20 cellular contexts compared by ENCODE assay signal in genomic region chr14:50816419-50817047, GRCh38. TPM values are rescaled to one million over a fixed set of nuclear protein-coding genes. Genes with fewer than 3 reads are reported as not detected.
DNase-seq lines count a peak whose midpoint lies in the region; ATAC-seq, FAIRE-seq and TF ChIP-seq lines count a peak whose summit lies in the region.
"Had no signal": no experiment of that assay in that cellular context is flagged by ENCODE, and none has a peak within 500 bp of the region (broad histone marks: within the 10 kb centered on the region; RNA-seq: fewer than 3 reads in every experiment).

No MANE protein-coding gene starts in this region.

- TF ChIP-seq RAD21 in HCT116 (IDR thresholded peaks at IDR 0.05; ENCODE audit: low read depth), result no peak

- CTCF ChIA-PET in HCT116 (lab: Charles Lee), result no interaction called here

- H3K9me3 ChIP-seq in CD4-positive, CD25-positive, alpha-beta regulatory T cell (ENCODE audit: control insufficient read depth in 2 of 2, low read length in 2 of 2), result no peaks in the 10 kb centered on the region
- H3K9me3 ChIP-seq in HCT116 (ENCODE audit: control insufficient read depth in 1 of 2, insufficient read depth in 1 of 2, low read depth in 1 of 2, low read length in 2 of 2), result no peaks in the 10 kb centered on the region
- H3K9me3 ChIP-seq in astrocyte (ENCODE audit: insufficient read depth, low read depth, low read length), result no peaks in the 10 kb centered on the region
- H3K9me3 ChIP-seq in mesenchymal stem cell (ENCODE audit: control insufficient read depth, low read length), result no peaks in the 10 kb centered on the region
- no peaks in the 10 kb centered on the region for H3K9me3 ChIP-seq in endodermal cell (ENCODE audit: control insufficient read depth, low read length)
- no peaks in the 10 kb centered on the region for H3K9me3 ChIP-seq in pancreas
- H3K9me3 ChIP-seq: suprapubic skin had no signal

- no peak for FAIRE-seq in astrocyte (lab: Jason Lieb, UNC)
- no peak for FAIRE-seq in pancreas (lab: Jason Lieb, UNC)
- FAIRE-seq: GM12878, GM19239, H54 had no signal

- H3K79me2 ChIP-seq in HCT116 (ENCODE audit: insufficient read depth, low read length) (peaks cover 42% of the 10 kb centered on the region), astrocyte (ENCODE audit: insufficient read depth, low read length) (peaks cover 41% of the 10 kb centered on the region)

- H4K20me1 ChIP-seq in HCT116 (ENCODE audit: insufficient read depth) (no peaks in the 10 kb centered on the region), astrocyte (ENCODE audit: insufficient read depth, low read length) (peaks cover 52% of the 10 kb centered on the region)

- H3K4me3 ChIP-seq in CD4-positive, CD25-positive, alpha-beta regulatory T cell (ENCODE audit: low read depth, low read length), result no peak overlapping the region
- H3K4me3 ChIP-seq in HCT116 (replicated peaks in 1 of 2; ENCODE audit: low read depth in 1 of 2, low read length in 2 of 2) (no peak overlapping the region), astrocyte (ENCODE audit: insufficient read depth, low read depth, low read length) (no peak overlapping the region), mesenchymal stem cell (ENCODE audit: insufficient read depth in 1 of 2, low read depth in 1 of 2, low read length in 2 of 2) (no peak overlapping the region), endodermal cell (ENCODE audit: low read length) (no peak overlapping the region), pancreas (no peak overlapping the region)
- H3K4me3 ChIP-seq: GM12878, suprapubic skin had no signal

- H3K4me1 Mint-ChIP-seq in CD4-positive, CD25-positive, alpha-beta regulatory T cell, result peaks cover 32 to 78% (median 63%) of the 10 kb centered on the region in 4 donors
- H3K4me1 Mint-ChIP-seq in astrocyte (ENCODE audit: low read depth, unreplicated experiment) (peaks cover 18% of the 10 kb centered on the region), endodermal cell (peaks cover 6% of the 10 kb centered on the region)

- no peak overlapping the region for H3K27ac ChIP-seq in CD4-positive, CD25-positive, alpha-beta regulatory T cell (ENCODE audit: insufficient read depth, low read length, poor library complexity, severe bottlenecking)
- H3K27ac ChIP-seq in HCT116 (ENCODE audit: low read depth, low read length), result no peak overlapping the region
- no peak overlapping the region for H3K27ac ChIP-seq in astrocyte (ENCODE audit: low read depth, low read length)
- peak overlapping the region; percentile 57 for H3K27ac ChIP-seq in mesenchymal stem cell (ENCODE audit: low read length, poor library complexity, severe bottlenecking)
- H3K27ac ChIP-seq in endodermal cell (ENCODE audit: low read depth, low read length), result no peak overlapping the region
- no peak overlapping the region for H3K27ac ChIP-seq in pancreas
- H3K27ac ChIP-seq: suprapubic skin had no signal

- RAD21 ChIA-PET in HCT116 (lab: Charles Lee; ENCODE audit: low non-redundant PET in 1 of 2, low total read pairs in 2 of 2, uncharacterized antibody in 2 of 2, unreplicated experiment in 2 of 2), result no interaction called here

- H3K4me3 Mint-ChIP-seq in CD4-positive, CD25-positive, alpha-beta regulatory T cell, result no peak overlapping the region
- H3K4me3 Mint-ChIP-seq in astrocyte (ENCODE audit: unreplicated experiment), result no peak overlapping the region
- H3K4me3 Mint-ChIP-seq in endodermal cell, result no peak overlapping the region
- H3K4me3 Mint-ChIP-seq: activated CD4-positive, alpha-beta memory T cell treated with anti-CD3 and anti-CD28 coated beads, Interleukin-2, amount 10 ng/mL, durations not matched to agents 7 days and 5 days; mesothelial cell of epicardium had no signal

- TF ChIP-seq POLR2A in HCT116 (IDR thresholded peaks at IDR 0.05; ENCODE audit: borderline replicate concordance, extremely low read depth, insufficient read depth, insufficient read length), result no peak

- peak overlapping the region; percentile 79 to 84 (median 80) for H3K27ac Mint-ChIP-seq in CD4-positive, CD25-positive, alpha-beta regulatory T cell
- peak overlapping the region; percentile 82 for H3K27ac Mint-ChIP-seq in astrocyte (ENCODE audit: unreplicated experiment)
- no peak overlapping the region for H3K27ac Mint-ChIP-seq in endodermal cell
- H3K27ac Mint-ChIP-seq: activated CD4-positive, alpha-beta memory T cell treated with anti-CD3 and anti-CD28 coated beads, Interleukin-2, amount 10 ng/mL, durations not matched to agents 7 days and 5 days; mesothelial cell of epicardium had no signal

- 38% methylated on average over 5 of the region's 6 CpGs for WGBS in mesenchymal stem cell
- WGBS in endodermal cell (ENCODE audit: insufficient coverage in 1 of 2, insufficient read length in 1 of 2), 2 experiments, result 70 to 77% methylated on average over 5 to 6 of the region's 6 CpGs
- 61 to 68% methylated on average over 6 of the region's 6 CpGs for WGBS in pancreas, 2 donors

- no peak overlapping the region for H3K14ac ChIP-seq in mesenchymal stem cell (ENCODE audit: low read length in 2 of 2)

- peaks cover 0 to 11% (median 0%) of the 10 kb centered on the region in 7 donors for H3K9me3 Mint-ChIP-seq in CD4-positive, CD25-positive, alpha-beta regulatory T cell
- H3K9me3 Mint-ChIP-seq in astrocyte (ENCODE audit: unreplicated experiment) (peaks cover 2% of the 10 kb centered on the region), endodermal cell (peaks cover 13% of the 10 kb centered on the region)

- H2AFZ ChIP-seq in HCT116 (ENCODE audit: low read depth, low read length, poor library complexity, severe bottlenecking) (no peak overlapping the region), astrocyte (ENCODE audit: low read depth, low read length) (no peak overlapping the region), mesenchymal stem cell (ENCODE audit: low read depth, low read length) (no peak overlapping the region)

- intact Hi-C loops in HCT116 (cut with micrococcal nuclease) (no loop called here), pancreas (cut with DNase I) (no loop called here)

- no peaks in the 10 kb centered on the region for H3K9me2 ChIP-seq in HCT116 (ENCODE audit: insufficient read depth)

- H4K8ac ChIP-seq in mesenchymal stem cell (ENCODE audit: low read length), result no peak overlapping the region

- peak overlapping the region in 1 of 2 experiments; percentile 11 for H2BK12ac ChIP-seq in mesenchymal stem cell (ENCODE audit: low read length in 2 of 2)

- H3K4me1 ChIP-seq in CD4-positive, CD25-positive, alpha-beta regulatory T cell (ENCODE audit: control insufficient read depth, insufficient read depth, low read length, poor library complexity, severe bottlenecking), result peaks cover 41% of the 10 kb centered on the region
- H3K4me1 ChIP-seq in HCT116 (ENCODE audit: control insufficient read depth in 1 of 2, insufficient read depth in 2 of 2, low read length in 2 of 2), result peaks cover 7% of the 10 kb centered on the region in 2 experiments; a peak in 2 of 4 replicates
- H3K4me1 ChIP-seq in astrocyte (ENCODE audit: insufficient read depth, low read length), result peaks cover 10% of the 10 kb centered on the region
- H3K4me1 ChIP-seq in mesenchymal stem cell (ENCODE audit: control insufficient read depth, insufficient read depth, low read depth, low read length), result peaks cover 2% of the 10 kb centered on the region
- no peaks in the 10 kb centered on the region for H3K4me1 ChIP-seq in endodermal cell (ENCODE audit: control insufficient read depth, insufficient read depth, low read length)
- H3K4me1 ChIP-seq in pancreas, result no peaks in the 10 kb centered on the region

- no peak for DNase-seq in CD4-positive, CD25-positive, alpha-beta regulatory T cell
- DNase-seq in HCT116 (ENCODE audit: low read depth, low spot score), result no peak
- DNase-seq in astrocyte (ENCODE audit: low read depth), result peak; percentile 47
- peak; percentile 85 for DNase-seq in mesenchymal stem cell
- DNase-seq in endodermal cell, result no peak
- no peak for DNase-seq in iPS-NIHi11 (ENCODE audit: low spot score)
- DNase-seq in pancreas, result no peak
- DNase-seq: activated CD4-positive, alpha-beta memory T cell treated with anti-CD3 and anti-CD28 coated beads, Interleukin-2, amount 10 ng/mL, durations not matched to agents 7 days and 5 days; activated naive CD4-positive, alpha-beta T cell treated with anti-CD3 and anti-CD28 coated beads, Interleukin-2, amount 50 U/mL, for 16 hours; effector memory CD4-positive, alpha-beta T cell; hypothalamus; NCI-H1930; T-helper 1 cell had no signal

- peaks cover 26% of the 10 kb centered on the region for H3K79me1 ChIP-seq in mesenchymal stem cell (replicated peaks; ENCODE audit: low read length, poor library complexity, severe bottlenecking)

- H3K18ac ChIP-seq in mesenchymal stem cell (ENCODE audit: low read depth in 1 of 2, low read length in 2 of 2), result peak overlapping the region in 1 of 2 experiments; percentile 23

- H3K9ac ChIP-seq in HCT116 (ENCODE audit: low read length) (no peak overlapping the region), astrocyte (ENCODE audit: low read length) (no peak overlapping the region), mesenchymal stem cell (ENCODE audit: low read length) (peak overlapping the region; percentile 8), endodermal cell (ENCODE audit: extremely low read depth, low read length, poor library complexity, severe bottlenecking) (no peak overlapping the region)

- TF ChIP-seq CTCF in HCT116 (IDR thresholded peaks at IDR 0.05 in 2 of 3, conservative IDR thresholded peaks at IDR 0.05 in 1 of 3; ENCODE audit: borderline replicate concordance in 1 of 3, insufficient read depth in 1 of 3, low read depth in 2 of 3, low read length in 2 of 3), result no peak
- TF ChIP-seq CTCF in astrocyte (IDR thresholded peaks at IDR 0.05; ENCODE audit: insufficient read depth, low read depth, low read length), result no peak
- TF ChIP-seq CTCF in endodermal cell (conservative IDR thresholded peaks at IDR 0.05), result no peak
- TF ChIP-seq CTCF in pancreas (IDR thresholded peaks at IDR 0.05), result no peak

- BruUV-seq in HCT116 (replicated peaks; lab: Mats Ljungman, UMichigan), result no TSS peak

- no peak overlapping the region for H4K91ac ChIP-seq in mesenchymal stem cell (ENCODE audit: low read length)

- no peak overlapping the region for H2BK5ac ChIP-seq in mesenchymal stem cell (ENCODE audit: low read depth, low read length, poor library complexity, severe bottlenecking)

- peaks cover 33% of the 10 kb centered on the region for H3K36me3 Mint-ChIP-seq in CD4-positive, CD25-positive, alpha-beta regulatory T cell
- peaks cover 8% of the 10 kb centered on the region for H3K36me3 Mint-ChIP-seq in astrocyte (ENCODE audit: low read depth, unreplicated experiment)
- H3K36me3 Mint-ChIP-seq in endodermal cell (ENCODE audit: low read depth), result peaks cover 4% of the 10 kb centered on the region

- no peak overlapping the region for H3K23ac ChIP-seq in mesenchymal stem cell (ENCODE audit: low read length in 2 of 2)

- 0 out of 2 replicates have a peak overlapping the region, but pooled peaks have one; percentile 1 for H3K4me2 ChIP-seq in HCT116 (ENCODE audit: low read length)
- peak overlapping the region; percentile 43 for H3K4me2 ChIP-seq in astrocyte (ENCODE audit: low read length)
- no peak overlapping the region for H3K4me2 ChIP-seq in mesenchymal stem cell (ENCODE audit: low read length, poor library complexity, severe bottlenecking)

- no peak overlapping the region for H3K4ac ChIP-seq in mesenchymal stem cell (ENCODE audit: low read depth in 1 of 2, low read length in 2 of 2)

- H2BK120ac ChIP-seq in mesenchymal stem cell (ENCODE audit: low read depth, low read length), result no peak overlapping the region

- ATAC-seq in CD4-positive, CD25-positive, alpha-beta regulatory T cell (ENCODE audit: low read depth in 2 of 2), result no peak
- no peak for ATAC-seq in HCT116
- ATAC-seq in HG03196 (IDR thresholded peaks at IDR 0.05; ENCODE audit: unreplicated experiment), result no peak
- no peak for ATAC-seq in pancreas
- ATAC-seq: GM12878 had no signal

- no peak overlapping the region for H2BK15ac ChIP-seq in mesenchymal stem cell (ENCODE audit: low read depth, poor library complexity, severe bottlenecking)

- no peaks in the 10 kb centered on the region for H3K27me3 ChIP-seq in CD4-positive, CD25-positive, alpha-beta regulatory T cell (ENCODE audit: control insufficient read depth, insufficient read depth, low read length)
- H3K27me3 ChIP-seq in HCT116 (ENCODE audit: insufficient read depth, low read length), result no peaks in the 10 kb centered on the region
- H3K27me3 ChIP-seq in astrocyte (ENCODE audit: insufficient read depth, low read length), result no peaks in the 10 kb centered on the region
- H3K27me3 ChIP-seq in mesenchymal stem cell (ENCODE audit: control insufficient read depth in 1 of 2, insufficient read depth in 1 of 2, low read length in 2 of 2), result no peaks in the 10 kb centered on the region
- peaks cover 58% of the 10 kb centered on the region for H3K27me3 ChIP-seq in endodermal cell (ENCODE audit: control insufficient read depth, insufficient read depth, low read length, poor library complexity, severe bottlenecking)
- H3K27me3 ChIP-seq in pancreas, result no peaks in the 10 kb centered on the region
- H3K27me3 ChIP-seq: suprapubic skin had no signal

- no peaks in the 10 kb centered on the region for H3K36me3 ChIP-seq in CD4-positive, CD25-positive, alpha-beta regulatory T cell (ENCODE audit: control insufficient read depth, insufficient read depth, low read length)
- H3K36me3 ChIP-seq in HCT116 (ENCODE audit: control insufficient read depth in 1 of 2, insufficient read depth in 2 of 2, low read length in 2 of 2) (no peaks in the 10 kb centered on the region), astrocyte (ENCODE audit: insufficient read depth, low read length) (peaks cover 5% of the 10 kb centered on the region), mesenchymal stem cell (ENCODE audit: control insufficient read depth in 1 of 2, insufficient read depth in 2 of 2, low read depth in 1 of 2, low read length in 2 of 2) (peaks cover under 1 to 15% of the 10 kb centered on the region in 2 experiments), endodermal cell (ENCODE audit: control insufficient read depth, insufficient read depth, low read length) (no peaks in the 10 kb centered on the region), pancreas (no peaks in the 10 kb centered on the region)
- H3K36me3 ChIP-seq: suprapubic skin had no signal

- no peak overlapping the region for H2AK5ac ChIP-seq in mesenchymal stem cell (ENCODE audit: low read length, severe bottlenecking)

- H3K27me3 Mint-ChIP-seq in CD4-positive, CD25-positive, alpha-beta regulatory T cell, result no peaks in the 10 kb centered on the region
- H3K27me3 Mint-ChIP-seq in astrocyte (ENCODE audit: low read depth, unreplicated experiment) (no peaks in the 10 kb centered on the region), endodermal cell (ENCODE audit: insufficient read depth) (peaks cover 79% of the 10 kb centered on the region)
- H3K27me3 Mint-ChIP-seq: activated CD4-positive, alpha-beta memory T cell treated with anti-CD3 and anti-CD28 coated beads, Interleukin-2, amount 10 ng/mL, durations not matched to agents 7 days and 5 days had no signal

- POLR2A ChIA-PET in HCT116 (lab: Charles Lee), result no interaction called here

RNA-seq across cellular contexts. Expression of gene NIN, which starts 14.4 kb away (rescaled TPM):
- total RNA-seq in CD4-positive, CD25-positive, alpha-beta regulatory T cell, result 78.2 TPM
- polyA plus RNA-seq in CD4-positive, CD25-positive, alpha-beta regulatory T cell, result 10 to 100 TPM; 17.6 to 25.4 (median 21.4) TPM
- total RNA-seq in HCT116 (2021; ENCODE audit: unreplicated experiment) (39.6 TPM), astrocyte (38.2 and 45.4 TPM in 2 replicates), endodermal cell (1 to 10 TPM; 3.3 to 4.1 TPM), pancreas (10 to 100 TPM in 2 of 6 donors, 1 to 10 TPM in 4; 7.1 to 17.9 (median 8.6) TPM)
- 9.6 and 12.3 TPM in 2 replicates for polyA plus RNA-seq in HCT116 (2012)
- polyA plus RNA-seq in mesenchymal stem cell (2013, experiment 1 of 2), result 18.3 TPM
- polyA plus RNA-seq in mesenchymal stem cell (2013, experiment 2 of 2), result 17.2 TPM
- polyA plus RNA-seq in endodermal cell (2013, experiment 1 of 2), result 26.9 TPM
- polyA plus RNA-seq in endodermal cell (2013, experiment 2 of 2), result 28.3 TPM
- polyA plus RNA-seq in pancreas, result 1 to 10 TPM; 3.1 to 3.7 TPM

RNA-seq across cellular contexts. Expression of gene ABHD12B, which starts 55.3 kb away (rescaled TPM):
- total RNA-seq in CD4-positive, CD25-positive, alpha-beta regulatory T cell, result 0.64 TPM
- polyA plus RNA-seq in CD4-positive, CD25-positive, alpha-beta regulatory T cell, result not detected
- total RNA-seq in HCT116 (2021; ENCODE audit: unreplicated experiment) (0.74 TPM), astrocyte (not detected in 2 replicates), endodermal cell (10 to 100 TPM in 1 of 2 donors, under 1 TPM in 1; 0.80 to 55.0 TPM), pancreas (under 1 TPM in 1 of 6 donors, not detected in 5; 0.16 TPM)
- 0.90 and 1.1 TPM in 2 replicates for polyA plus RNA-seq in HCT116 (2012)
- polyA plus RNA-seq in mesenchymal stem cell (2013, experiment 1 of 2), result not detected
- 0.08 TPM for polyA plus RNA-seq in mesenchymal stem cell (2013, experiment 2 of 2)
- polyA plus RNA-seq in endodermal cell (2013, experiment 1 of 2), result 0.71 TPM
- polyA plus RNA-seq in endodermal cell (2013, experiment 2 of 2), result 0.75 TPM
- polyA plus RNA-seq in pancreas, result not detected
- total RNA-seq: activated CD4-positive, alpha-beta memory T cell treated with anti-CD3 and anti-CD28 coated beads, Interleukin-2, amount 10 ng/mL, durations not matched to agents 7 days and 5 days; GM12878; renal cortical epithelial cell had no signal
- polyA plus RNA-seq: GM12878 had no signal

Comparison
In these comparisons a context has a peak if more than half of its experiments do, and no peak if none do; other contexts are left out.
1. DNase-seq: peak in astrocyte (single experiment) and mesenchymal stem cell (single experiment); none in CD4-positive, CD25-positive, alpha-beta regulatory T cell (0 of 3), HCT116 (single experiment), endodermal cell (single experiment), iPS-NIHi11 (single experiment) and pancreas (0 of 6).